Comparison of ENCODE assay signal across 7 cellular contexts in genomic region chr18:35040988-35041751, GRCh38. TPM values are rescaled to one million over a fixed set of nuclear protein-coding genes. Genes with fewer than 3 reads are reported as not detected.
A peak's percentile ranks its signal among the peaks of the same experiment; 100 is the strongest.
DNase-seq lines count a peak whose midpoint lies in the region; ATAC-seq and TF ChIP-seq lines count a peak whose summit lies in the region.

Gene MAPRE2, plus strand, starts transcription at chr18:35041413. Its CDS starts 127 bp downstream, at chr18:35041540.

- ATAC-seq in GM18505 (IDR thresholded peaks at IDR 0.05; ENCODE audit: unreplicated experiment) (peak; percentile 81), HG02973 (IDR thresholded peaks at IDR 0.05; ENCODE audit: unreplicated experiment) (peak; percentile 72)

- peak; percentile 95 for DNase-seq in NCI-H2029 (lab: John Stamatoyannopoulos, UW)
- peak; percentile 99 for DNase-seq in T-helper 22 cell (ENCODE audit: low read depth)
- DNase-seq in astrocyte of the cerebellum (ENCODE audit: low read depth), result peak; percentile 87
- peak; percentile 89 for DNase-seq in hepatic stellate cell (ENCODE audit: low spot score)
- DNase-seq in renal cortical epithelial cell (ENCODE audit: low read depth), result peak; percentile 81

- peak; percentile 95 for TF ChIP-seq POLR2A in GM18505 (IDR thresholded peaks at IDR 0.05; ENCODE audit: borderline replicate concordance, extremely low read depth, insufficient read depth, insufficient read length)

- no peak for TF ChIP-seq CTCF in astrocyte of the cerebellum (IDR thresholded peaks at IDR 0.05; ENCODE audit: low read depth, low read length, missing control alignments)

- in situ Hi-C loops in astrocyte of the cerebellum (cut with HindIII; ENCODE audit: low sequenced_read_pairs), result no loop called here

- H3K4me3 ChIP-seq in astrocyte of the cerebellum (ENCODE audit: low read depth, low read length), result peak within 1 kb of the TSS; percentile 88

RNA-seq across cellular contexts. Expression of gene MAPRE2, which starts in this region (rescaled TPM):
- total RNA-seq in renal cortical epithelial cell, result 3.8 and 10.0 TPM in 2 replicates

Comparison
In these comparisons a context has a peak if more than half of its experiments do, and no peak if none do; other contexts are left out.
1. Peak in every context shown above with its lines: DNase-seq, ATAC-seq and H3K4me3 ChIP-seq.